ENCODE assay signal across 33 cellular contexts in genomic region chr6:162088091-162088490, GRCh38.
"Had no signal": no experiment of that assay in that cellular context is flagged by ENCODE, and none has a peak within 500 bp of the region (broad histone marks: within the 10 kb centered on the region; RNA-seq: fewer than 3 reads in every experiment).

No MANE protein-coding gene starts in this region.

- H3K4me3 ChIP-seq: adrenal gland, ascending aorta, body of pancreas, breast epithelium, cardiac muscle cell had no signal

- FAIRE-seq: astrocyte, bronchial epithelial cell had no signal

- H3K4me1 ChIP-seq: adrenal gland, ascending aorta, body of pancreas, breast epithelium had no signal

- H3K27ac ChIP-seq: adrenal gland, ascending aorta, body of pancreas, brain microvascular endothelial cell, breast epithelium, cardiac muscle cell had no signal

- ATAC-seq: activated naive CD4-positive, alpha-beta T cell treated with anti-CD3 and anti-CD28 coated beads, Interleukin-2, amount 50 U/mL, for 72 hours; activated naive CD8-positive, alpha-beta T cell treated with anti-CD3 and anti-CD28 coated beads, Interleukin-2, amount 50 U/mL, for 24 hours; activated T-cell treated with anti-CD3 and anti-CD28 coated beads, Interleukin-2, amount 50 U/mL, for 4 hours; activated T-cell treated with anti-CD3 and anti-CD28 coated beads, Interleukin-2, amount 50 U/mL, for 72 hours; activated T-helper 17 cell treated with anti-CD3 and anti-CD28 coated beads, Interleukin-2, amount 50 U/mL, for 72 hours; body of pancreas had no signal

- H3K36me3 ChIP-seq: adrenal gland, ascending aorta, brain microvascular endothelial cell, breast epithelium, cardiac muscle cell had no signal

- DNase-seq: activated effector memory CD4-positive, alpha-beta T cell treated with anti-CD3 and anti-CD28 coated beads, Interleukin-2, amount 50 U/mL, for 16 hours; activated effector memory CD4-positive, alpha-beta T cell treated with Interleukin-2 at 50 U/mL for 16 hours; activated gamma-delta T cell; activated naive CD4-positive, alpha-beta T cell; activated naive CD4-positive, alpha-beta T cell treated with anti-CD3 and anti-CD28 coated beads for 36 hours; activated naive CD4-positive, alpha-beta T cell treated with anti-CD3 and anti-CD28 coated beads, Interleukin-2, amount 10 ng/mL, durations not matched to agents 7 days and 5 days; activated naive CD4-positive, alpha-beta T cell treated with anti-CD3 and anti-CD28 coated beads, Interleukin-2, amount 50 U/mL, for 16 hours; activated naive CD4-positive, alpha-beta T cell treated with Interleukin-2 at 50 U/mL for 16 hours; activated naive CD8-positive, alpha-beta T cell treated with anti-CD3 and anti-CD28 coated beads for 36 hours; activated naive CD8-positive, alpha-beta T cell treated with anti-CD3 and anti-CD28 coated beads, Interleukin-2, amount 10 ng/mL, durations not matched to agents 7 days and 5 days; activated naive CD8-positive, alpha-beta T cell treated with anti-CD3 and anti-CD28 coated beads, Interleukin-2, amount 50 U/mL, for 24 hours; activated T-cell treated with anti-CD3 and anti-CD28 coated beads, Interleukin-2, amount 50 U/mL, for 1 hour; activated T-cell treated with anti-CD3 and anti-CD28 coated beads, Interleukin-2, amount 50 U/mL, for 24 hours; activated T-cell treated with anti-CD3 and anti-CD28 coated beads, Interleukin-2, amount 50 U/mL, for 4 hours; activated T-cell treated with anti-CD3 and anti-CD28 coated beads, Interleukin-2, amount 50 U/mL, for 48 hours; activated T-cell treated with anti-CD3 and anti-CD28 coated beads, Interleukin-2, amount 50 U/mL, for 72 hours; adrenal gland; amniotic stem cell; amygdala; anterior cingulate cortex; aorta; body of pancreas; brain microvascular endothelial cell; caudate nucleus; central memory CD4-positive, alpha-beta T cell; cerebellar nuclear complex had no signal

- H3K27me3 ChIP-seq: adrenal gland, ascending aorta, body of pancreas, brain microvascular endothelial cell, breast epithelium, cardiac muscle cell had no signal

- H3K9me3 ChIP-seq: ascending aorta, body of pancreas, breast epithelium had no signal
